Comparison of ENCODE assay signal across 35 cellular contexts in genomic region chr3:113200351-113200750, GRCh38. TPM values are rescaled to one million over a fixed set of nuclear protein-coding genes. Genes with fewer than 3 reads are reported as not detected.
"Had no signal": no experiment of that assay in that cellular context is flagged by ENCODE, and none has a peak within 500 bp of the region (broad histone marks: within the 10 kb centered on the region; RNA-seq: fewer than 3 reads in every experiment).

No MANE protein-coding gene starts in this region.

- H3K9me3 ChIP-seq: adrenal gland, ascending aorta, breast epithelium, colonic mucosa, gastrocnemius medialis had no signal

- H3K27ac ChIP-seq: adrenal gland, ascending aorta, breast epithelium, cardiac muscle cell, colonic mucosa, foreskin keratinocyte, gastrocnemius medialis, WERI-Rb-1 had no signal

- H3K4me3 ChIP-seq: adrenal gland, ascending aorta, breast epithelium, cardiac muscle cell, colonic mucosa, gastrocnemius medialis had no signal

- H3K27ac Mint-ChIP-seq: activated B cell treated with CpG ODN at 0.5 μM for 24 hours; activated CD8-positive, alpha-beta T cell treated with anti-CD3 and anti-CD28 coated beads for 36 hours; activated naive CD4-positive, alpha-beta T cell treated with anti-CD3 and anti-CD28 coated beads for 36 hours; activated naive CD4-positive, alpha-beta T cell treated with anti-CD3 and anti-CD28 coated beads, Interleukin-2, amount 50 U/mL, for 24 hours; activated naive CD8-positive, alpha-beta T cell treated with anti-CD3 and anti-CD28 coated beads for 36 hours; activated naive CD8-positive, alpha-beta T cell treated with anti-CD3 and anti-CD28 coated beads, Interleukin-2, amount 50 U/mL, for 24 hours; activated T-helper 17 cell treated with anti-CD3 and anti-CD28 coated beads, Interleukin-2, amount 50 U/mL, for 72 hours; brain; endodermal cell; T-helper 17 cell; T-helper 2 cell treated with Interferon-gamma antibody and Interleukin-4, amounts not matched to agents 5 μg/mL and 100 μg/mL, for 36 hours had no signal

- H3K27me3 Mint-ChIP-seq: brain had no signal

- H3K36me3 ChIP-seq: adrenal gland, ascending aorta, breast epithelium, cardiac muscle cell, colonic mucosa, gastrocnemius medialis, WERI-Rb-1 had no signal

- DNase-seq: activated B cell treated with CpG ODN at 0.5 μM for 24 hours; activated CD4-positive, alpha-beta T cell treated with anti-CD3 and anti-CD28 coated beads for 48 hours; activated CD4-positive, alpha-beta T cell treated with anti-CD3 and anti-CD28 coated beads, Interleukin-2, amount 50 U/mL, for 1 hour; activated CD4-positive, alpha-beta T cell treated with anti-CD3 and anti-CD28 coated beads, Interleukin-2, amount 50 U/mL, for 48 hours; activated CD8-positive, alpha-beta memory T cell treated with anti-CD3 and anti-CD28 coated beads for 24 hours; activated CD8-positive, alpha-beta T cell treated with anti-CD3 and anti-CD28 coated beads for 36 hours; activated effector memory CD4-positive, alpha-beta T cell treated with Interleukin-2 at 50 U/mL for 16 hours; activated gamma-delta T cell treated with Interleukin-2 at 50 U/mL for 16 hours; activated naive CD4-positive, alpha-beta T cell treated with anti-CD3 and anti-CD28 coated beads for 36 hours; activated naive CD8-positive, alpha-beta T cell treated with anti-CD3 and anti-CD28 coated beads for 36 hours; activated naive CD8-positive, alpha-beta T cell treated with anti-CD3 and anti-CD28 coated beads, Interleukin-2, amount 50 U/mL, for 24 hours; activated T-cell treated with anti-CD3 and anti-CD28 coated beads, Interleukin-2, amount 50 U/mL, for 4 hours; adrenal gland; amygdala; central memory CD4-positive, alpha-beta T cell; cerebellar nuclear complex; colonic mucosa; effector memory CD4-positive, alpha-beta T cell; endodermal cell; foreskin keratinocyte; gastrocnemius medialis; T-helper 1 cell; T-helper 17 cell; T1000; WERI-Rb-1 had no signal

- H3K4me1 ChIP-seq: adrenal gland, ascending aorta, breast epithelium, colonic mucosa, foreskin keratinocyte, gastrocnemius medialis had no signal

- ATAC-seq: activated CD4-positive, CD25-positive, alpha-beta regulatory T cell treated with anti-CD3 and anti-CD28 coated beads, Interleukin-2, amount 50 U/mL, for 24 hours; activated CD8-positive, alpha-beta T cell treated with anti-CD3 and anti-CD28 coated beads for 36 hours; activated naive CD8-positive, alpha-beta T cell treated with anti-CD3 and anti-CD28 coated beads, Interleukin-2, amount 50 U/mL, for 24 hours; activated T-cell treated with anti-CD3 and anti-CD28 coated beads, Interleukin-2, amount 50 U/mL, for 4 hours; activated T-helper 17 cell treated with anti-CD3 and anti-CD28 coated beads, Interleukin-2, amount 50 U/mL, for 72 hours; esophagus mucosa; foreskin keratinocyte; gastrocnemius medialis; T-helper 17 cell had no signal

- H3K36me3 Mint-ChIP-seq: activated naive CD4-positive, alpha-beta T cell treated with anti-CD3 and anti-CD28 coated beads, Interleukin-2, amount 50 U/mL, for 24 hours; activated naive CD8-positive, alpha-beta T cell treated with anti-CD3 and anti-CD28 coated beads for 36 hours; brain had no signal

- H3K9me3 Mint-ChIP-seq: activated CD8-positive, alpha-beta T cell treated with anti-CD3 and anti-CD28 coated beads for 36 hours; activated naive CD4-positive, alpha-beta T cell treated with anti-CD3 and anti-CD28 coated beads for 36 hours; activated naive CD4-positive, alpha-beta T cell treated with anti-CD3 and anti-CD28 coated beads, Interleukin-2, amount 50 U/mL, for 24 hours; activated naive CD8-positive, alpha-beta T cell treated with anti-CD3 and anti-CD28 coated beads for 36 hours; activated naive CD8-positive, alpha-beta T cell treated with anti-CD3 and anti-CD28 coated beads, Interleukin-2, amount 50 U/mL, for 24 hours; T-helper 2 cell treated with Interferon-gamma antibody and Interleukin-4, amounts not matched to agents 5 μg/mL and 100 μg/mL, for 36 hours had no signal

- H3K4me1 Mint-ChIP-seq: activated B cell treated with CpG ODN at 0.5 μM for 24 hours; activated naive CD4-positive, alpha-beta T cell treated with anti-CD3 and anti-CD28 coated beads, Interleukin-2, amount 50 U/mL, for 24 hours; activated naive CD8-positive, alpha-beta T cell treated with anti-CD3 and anti-CD28 coated beads for 36 hours; activated naive CD8-positive, alpha-beta T cell treated with anti-CD3 and anti-CD28 coated beads, Interleukin-2, amount 50 U/mL, for 24 hours; activated T-helper 17 cell treated with anti-CD3 and anti-CD28 coated beads, Interleukin-2, amount 50 U/mL, for 72 hours; T-helper 17 cell had no signal

- H3K27me3 ChIP-seq: adrenal gland, ascending aorta, breast epithelium, cardiac muscle cell, colonic mucosa, foreskin keratinocyte had no signal

- H3K4me3 Mint-ChIP-seq: activated B cell treated with CpG ODN at 0.5 μM for 24 hours; activated CD8-positive, alpha-beta T cell treated with anti-CD3 and anti-CD28 coated beads for 36 hours; activated naive CD4-positive, alpha-beta T cell treated with anti-CD3 and anti-CD28 coated beads for 36 hours; activated naive CD4-positive, alpha-beta T cell treated with anti-CD3 and anti-CD28 coated beads, Interleukin-2, amount 50 U/mL, for 24 hours; activated naive CD8-positive, alpha-beta T cell treated with anti-CD3 and anti-CD28 coated beads for 36 hours; activated naive CD8-positive, alpha-beta T cell treated with anti-CD3 and anti-CD28 coated beads, Interleukin-2, amount 50 U/mL, for 24 hours; activated T-cell treated with anti-CD3 and anti-CD28 coated beads, Interleukin-2, amount 50 U/mL, for 4 hours; activated T-helper 17 cell treated with anti-CD3 and anti-CD28 coated beads, Interleukin-2, amount 50 U/mL, for 72 hours; brain; endodermal cell; T-helper 17 cell; T-helper 2 cell treated with Interferon-gamma antibody and Interleukin-4, amounts not matched to agents 5 μg/mL and 100 μg/mL, for 36 hours had no signal

RNA-seq across cellular contexts. Expression of gene BOC, which starts 11.0 kb away (rescaled TPM):
- total RNA-seq: dermis microvascular lymphatic vessel endothelial cell, T-helper 17 cell had no signal
